In genomic region chr11:118689852-118690552, GRCh38 we compare ENCODE assay signal across 1 cellular context.
TF ChIP-seq lines count a peak whose summit lies in the region.

No MANE protein-coding gene starts in this region.

TF ChIP-seq in GM12878, 131 proteins besides CTCF, POLR2A, EP300 and RAD21 (continued from another document and continues in another):
- no peak for TF ChIP-seq ATF2 (IDR thresholded peaks at IDR 0.05; ENCODE audit: low read length)
- TF ChIP-seq ZBTB11 (CRISPR knock-in tag; IDR thresholded peaks at IDR 0.05): no peak
- TF ChIP-seq CBFB (IDR thresholded peaks at IDR 0.05; ENCODE audit: low read depth): no peak
- no peak for TF ChIP-seq SIN3A (IDR thresholded peaks at IDR 0.05; ENCODE audit: low read depth, low read length)
- TF ChIP-seq ELK1 (IDR thresholded peaks at IDR 0.05; ENCODE audit: low read depth, low read length): 0 out of 2 replicates have a peak, but pooled peaks have one; percentile 19
- TF ChIP-seq EED (IDR thresholded peaks at IDR 0.05; ENCODE audit: low read depth): peak; percentile 58
- TF ChIP-seq RBBP5 (conservative IDR thresholded peaks at IDR 0.05): no peak
- peak; percentile 79 for TF ChIP-seq GATAD2B (conservative IDR thresholded peaks at IDR 0.05; ENCODE audit: low read depth)
- TF ChIP-seq SREBF1 (IDR thresholded peaks at IDR 0.05; ENCODE audit: low read length): no peak
- no peak for TF ChIP-seq PRDM15 (CRISPR knock-in tag; IDR thresholded peaks at IDR 0.05)
- no peak for TF ChIP-seq SKIL (IDR thresholded peaks at IDR 0.05; ENCODE audit: low read depth, poor library complexity, severe bottlenecking)
- peak; percentile 62; the same call in 1 of the 2 replicates for TF ChIP-seq HDGF (IDR thresholded peaks at IDR 0.05)
- TF ChIP-seq POLR2AphosphoS5 (IDR thresholded peaks at IDR 0.05; ENCODE audit: low read length): no peak
- peak; percentile 99 for TF ChIP-seq SMARCA5 (IDR thresholded peaks at IDR 0.05)
- no peak for TF ChIP-seq FOXK2 (IDR thresholded peaks at IDR 0.05)
- no peak for TF ChIP-seq WRNIP1 (IDR thresholded peaks at IDR 0.05; ENCODE audit: borderline replicate concordance, low read depth, low read length)
- peak; percentile 74 for TF ChIP-seq IKZF1 (conservative IDR thresholded peaks at IDR 0.05)
- TF ChIP-seq BRCA1 (IDR thresholded peaks at IDR 0.05; ENCODE audit: low read depth, low read length): no peak
- TF ChIP-seq NFXL1 (IDR thresholded peaks at IDR 0.05; ENCODE audit: borderline replicate concordance): no peak
- no peak for TF ChIP-seq GABPA (IDR thresholded peaks at IDR 0.05; ENCODE audit: low read depth)
- TF ChIP-seq HCFC1 (IDR thresholded peaks at IDR 0.05; ENCODE audit: low read length): no peak
- TF ChIP-seq E2F8 (IDR thresholded peaks at IDR 0.05; ENCODE audit: low read depth, partially characterized antibody): no peak
- no peak for TF ChIP-seq POU2F2 (IDR thresholded peaks at IDR 0.05; ENCODE audit: borderline replicate concordance, low read depth, low read length)
- no peak for TF ChIP-seq SREBF2 (IDR thresholded peaks at IDR 0.05; ENCODE audit: low read length)
- no peak for TF ChIP-seq ATF3 (IDR thresholded peaks at IDR 0.05; ENCODE audit: borderline replicate concordance, extremely low read depth, low read depth, low read length)
- 0 out of 2 replicates have a peak, but pooled peaks have one; percentile 26 for TF ChIP-seq MEF2A (IDR thresholded peaks at IDR 0.05; ENCODE audit: insufficient read depth, low read depth, low read length)
- no peak for TF ChIP-seq SMAD1 (IDR thresholded peaks at IDR 0.05; ENCODE audit: low read depth, partially characterized antibody)
- 0 out of 2 replicates have a peak, but pooled peaks have one; percentile 26 for TF ChIP-seq TCF12 (IDR thresholded peaks at IDR 0.05; ENCODE audit: low read depth, low read length)
- TF ChIP-seq DPF2 (IDR thresholded peaks at IDR 0.05): 0 out of 2 replicates have a peak, but pooled peaks have one; percentile 24
- no peak for TF ChIP-seq CREB1 (IDR thresholded peaks at IDR 0.05; ENCODE audit: low read depth)
- TF ChIP-seq RELB (IDR thresholded peaks at IDR 0.05; ENCODE audit: low read depth): peak; percentile 54; the same call in 1 of the 2 replicates
- TF ChIP-seq RB1 (IDR thresholded peaks at IDR 0.05; ENCODE audit: borderline replicate concordance): peak; percentile 87; the same call in 1 of the 2 replicates
- no peak for TF ChIP-seq E2F4 (IDR thresholded peaks at IDR 0.05; ENCODE audit: low read depth, low read length)
- TF ChIP-seq TCF3 (IDR thresholded peaks at IDR 0.05; ENCODE audit: borderline replicate concordance, insufficient read depth, low read depth, low read length): peak; percentile 60; the same call in 1 of the 2 replicates
- TF ChIP-seq RAD51 (IDR thresholded peaks at IDR 0.05): no peak
- 0 out of 2 replicates have a peak, but pooled peaks have one; percentile 14 for TF ChIP-seq SPI1 (IDR thresholded peaks at IDR 0.05; ENCODE audit: borderline replicate concordance, insufficient read depth, low read depth, low read length)
- no peak for TF ChIP-seq IRF5 (IDR thresholded peaks at IDR 0.05; ENCODE audit: borderline replicate concordance)
- peak; percentile 57 for TF ChIP-seq MLLT1 (IDR thresholded peaks at IDR 0.05)
- no peak for TF ChIP-seq ZNF384 (IDR thresholded peaks at IDR 0.05; ENCODE audit: borderline replicate concordance, low read depth, low read length)
